ENCODE assay signal across 8 cellular contexts in the genomic region with DNA sequence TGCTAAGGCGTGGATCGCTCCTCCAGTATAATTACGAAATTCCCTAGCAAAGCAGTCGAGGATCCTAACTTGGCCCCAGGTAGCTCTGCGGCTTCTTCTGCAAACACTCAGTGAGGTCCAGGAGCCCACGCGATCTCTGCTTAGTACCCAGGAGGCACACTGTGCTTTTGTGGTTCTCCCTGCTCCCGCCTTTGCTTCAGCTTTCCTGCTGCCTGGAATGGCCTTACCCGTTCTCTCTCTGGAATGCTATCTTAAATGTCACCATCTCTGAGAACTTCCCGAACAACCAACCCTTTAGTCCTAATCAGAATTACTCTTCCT. TPM values are rescaled to one million over a fixed set of nuclear protein-coding genes. Genes with fewer than 3 reads are reported as not detected.
DNase-seq lines count a peak whose midpoint lies in the region; ATAC-seq, FAIRE-seq and TF ChIP-seq lines count a peak whose summit lies in the region.

No MANE protein-coding gene starts in this region.

- ATAC-seq in A549 (peak; percentile 27 to 37), HG03097 (IDR thresholded peaks at IDR 0.05; ENCODE audit: low FRiP score, unreplicated experiment) (no peak), HG02973 (IDR thresholded peaks at IDR 0.05; ENCODE audit: unreplicated experiment) (no peak)
- ATAC-seq in activated naive CD8-positive, alpha-beta T cell treated with anti-CD3 and anti-CD28 coated beads, Interleukin-2, amount 50 U/mL, for 24 hours = no peak

- H3K36me3 ChIP-seq in Loucy (ENCODE audit: insufficient read depth, low read length) (no peaks in the 10 kb centered on the region), iPS-15b (ENCODE audit: control insufficient read depth, insufficient read depth, low read length) (no peaks in the 10 kb centered on the region), small intestine (ENCODE audit: control insufficient read depth in 2 of 2, insufficient read depth in 2 of 2, low read length in 2 of 2) (peaks cover 0 to 2% of the 10 kb centered on the region in 2 donors)

- no peaks in the 10 kb centered on the region for H3K27me3 Mint-ChIP-seq in activated naive CD8-positive, alpha-beta T cell treated with anti-CD3 and anti-CD28 coated beads, Interleukin-2, amount 50 U/mL, for 24 hours

- no peaks in the 10 kb centered on the region for H3K9me3 Mint-ChIP-seq in activated naive CD8-positive, alpha-beta T cell treated with anti-CD3 and anti-CD28 coated beads, Interleukin-2, amount 50 U/mL, for 24 hours

- peak overlapping the region; percentile 79 for H2AFZ ChIP-seq in Loucy (ENCODE audit: low read length)

- peak overlapping the region; percentile 99 for H3K4me3 Mint-ChIP-seq in activated naive CD8-positive, alpha-beta T cell treated with anti-CD3 and anti-CD28 coated beads, Interleukin-2, amount 50 U/mL, for 24 hours

- TF ChIP-seq EP300 in A549 (IDR thresholded peaks at IDR 0.05) = no peak

- peak overlapping the region; percentile 81 for H3K9ac ChIP-seq in Loucy (ENCODE audit: low read depth, low read length, poor library complexity, severe bottlenecking)
- peak overlapping the region; percentile 56 for H3K9ac ChIP-seq in iPS-15b (ENCODE audit: low read depth, low read length)

- no peak for FAIRE-seq in A549 (lab: Jason Lieb, UNC)
- no peak for FAIRE-seq in small intestine (lab: Jason Lieb, UNC)

- peaks cover 4% of the 10 kb centered on the region for H3K36me3 Mint-ChIP-seq in activated naive CD8-positive, alpha-beta T cell treated with anti-CD3 and anti-CD28 coated beads, Interleukin-2, amount 50 U/mL, for 24 hours (ENCODE audit: low read depth)

- CTCF ChIA-PET in A549 (lab: Yijun Ruan, JAX) = no interaction called here

- H3K79me2 ChIP-seq in Loucy (ENCODE audit: insufficient read depth, low read length) = peaks cover 54% of the 10 kb centered on the region

- TF ChIP-seq RAD21 in A549 (conservative IDR thresholded peaks at IDR 0.05 in 1 of 2, IDR thresholded peaks at IDR 0.05 in 1 of 2) = no peak

- H3K4me1 ChIP-seq in A549 = peaks cover 22% of the 10 kb centered on the region; the same call in 2 of the 3 replicates
- H3K4me1 ChIP-seq in Loucy (ENCODE audit: insufficient read depth, low read length, poor library complexity, severe bottlenecking) = peaks cover 34% of the 10 kb centered on the region
- peaks cover 2% of the 10 kb centered on the region for H3K4me1 ChIP-seq in iPS-15b (ENCODE audit: control insufficient read depth, insufficient read depth, low read length)
- H3K4me1 ChIP-seq in small intestine (ENCODE audit: control insufficient read depth in 2 of 2, insufficient read depth in 1 of 2, low read depth in 1 of 2, low read length in 1 of 2) = peaks cover 0 to 4% of the 10 kb centered on the region in 2 donors

- no peaks in the 10 kb centered on the region for H3K27me3 ChIP-seq in Loucy (ENCODE audit: insufficient read depth, low read length, poor library complexity, severe bottlenecking)
- H3K27me3 ChIP-seq in iPS-15b (ENCODE audit: control insufficient read depth, insufficient read depth, low read length) = no peaks in the 10 kb centered on the region
- no peaks in the 10 kb centered on the region for H3K27me3 ChIP-seq in small intestine (ENCODE audit: control insufficient read depth in 2 of 2, insufficient read depth in 2 of 2, low read length in 2 of 2)

- H3K4me1 Mint-ChIP-seq in activated naive CD8-positive, alpha-beta T cell treated with anti-CD3 and anti-CD28 coated beads, Interleukin-2, amount 50 U/mL, for 24 hours = peaks cover 31% of the 10 kb centered on the region

- peak overlapping the region; percentile 89 for H3K27ac Mint-ChIP-seq in activated naive CD8-positive, alpha-beta T cell treated with anti-CD3 and anti-CD28 coated beads, Interleukin-2, amount 50 U/mL, for 24 hours

- peak overlapping the region; percentile 97 for H3K4me3 ChIP-seq in A549
- H3K4me3 ChIP-seq in Loucy (ENCODE audit: low read length, poor library complexity, severe bottlenecking) = peak overlapping the region; percentile 91
- peak overlapping the region; percentile 100 for H3K4me3 ChIP-seq in iPS-15b (ENCODE audit: low read depth, low read length)
- H3K4me3 ChIP-seq in small intestine (ENCODE audit: low read depth in 1 of 2, low read length in 2 of 2) = peak overlapping the region; percentile 69 to 71

- H3K9me3 ChIP-seq in A549 (no peaks in the 10 kb centered on the region), Loucy (ENCODE audit: insufficient read depth, low read depth, low read length) (no peaks in the 10 kb centered on the region), iPS-15b (ENCODE audit: control insufficient read depth, insufficient read depth, low read length) (no peaks in the 10 kb centered on the region), small intestine (ENCODE audit: control insufficient read depth, low read depth) (no peaks in the 10 kb centered on the region)

- no peak for TF ChIP-seq POLR2A in A549 (IDR thresholded peaks at IDR 0.05; ENCODE audit: low read length)

- under 1% methylated on average over 10 of the region's 10 CpGs for WGBS in A549 (ENCODE audit: missing lambda C conversion rate)
- WGBS in small intestine, 3 donors = 2 to 6% (median 3%) methylated on average over 10 of the region's 10 CpGs

- H3K27ac ChIP-seq in A549 = peak overlapping the region; percentile 92
- H3K27ac ChIP-seq in small intestine (ENCODE audit: low read depth in 1 of 2, low read length in 1 of 2) = peak overlapping the region; percentile 63 to 88

- peaks cover 32% of the 10 kb centered on the region for H4K20me1 ChIP-seq in Loucy (ENCODE audit: insufficient read depth, low read length, poor library complexity, severe bottlenecking)

- no peak for TF ChIP-seq CTCF in A549 (IDR thresholded peaks at IDR 0.05)
- no peak for TF ChIP-seq CTCF in GM13976 (IDR thresholded peaks at IDR 0.05; ENCODE audit: borderline replicate concordance, control extremely low read depth, extremely low read depth, insufficient read depth, missing control alignments)
- no peak for TF ChIP-seq CTCF in Loucy (conservative IDR thresholded peaks at IDR 0.05; ENCODE audit: low read length)

- DNase-seq in A549 (ENCODE audit: low read depth in 1 of 2, low spot score in 1 of 2) = no peak
- DNase-seq in GM13976 (ENCODE audit: low spot score) = peak; percentile 30
- peak; percentile 23 for DNase-seq in activated naive CD8-positive, alpha-beta T cell treated with anti-CD3 and anti-CD28 coated beads, Interleukin-2, amount 50 U/mL, for 24 hours
- no peak for DNase-seq in small intestine

- in situ Hi-C loops in GM13976 (cut with MboI; ENCODE audit: low sequenced_read_pairs, unreplicated experiment) = no loop called here

- H3K9me2 ChIP-seq in Loucy (replicated peaks; ENCODE audit: low read depth, low read length) = no peaks in the 10 kb centered on the region

- peak overlapping the region; percentile 72 for H3K4me2 ChIP-seq in A549
- peak overlapping the region; percentile 94 for H3K4me2 ChIP-seq in Loucy (ENCODE audit: low read depth, low read length, poor library complexity, severe bottlenecking)

- H3F3A ChIP-seq in Loucy (ENCODE audit: low read depth) = no peaks in the 10 kb centered on the region

- POLR2A ChIA-PET in A549 (lab: Yijun Ruan, JAX) = interaction anchor here (0.7 to 1.1 kb wide), 2 partner anchors 10 to 19 kb away, joined by 3 read pairs; no protein-coding TSS in a partner anchor

TF ChIP-seq in A549, 52 proteins besides CTCF, POLR2A, EP300 and RAD21:
- TF ChIP-seq ZNF302 (CRISPR knock-in tag; IDR thresholded peaks at IDR 0.05) = no peak
- TF ChIP-seq CEBPB (IDR thresholded peaks at IDR 0.05) = peak; percentile 30 to 40; a peak in 2 of 4 replicates

RNA-seq across cellular contexts. Expression of gene INVS, which starts 0.6 kb away (rescaled TPM):
- polyA plus RNA-seq in A549 (2011; rRNA removed) (30.6 and 38.1 TPM in 2 replicates), A549 (2017; fragmentation: RNase III; extraction: RNeasy Plus Mini Kit Qiagen cat#74134 plus additional on column Dnase treatment) (11.6 to 12.7 TPM (median 11.9 TPM) in 3 replicates), small intestine (1 to 10 TPM; 2.7 to 7.4 (median 5.4) TPM)
- 8.5 and 9.5 TPM in 2 replicates for polyA plus RNA-seq in A549 (2012; cell fraction: cytosol; rRNA removed)
- polyA plus RNA-seq in A549 (2012; cell fraction: nucleus; rRNA removed) = 7.9 and 9.7 TPM in 2 replicates
- 37.4 and 43.9 TPM in 2 replicates for polyA minus RNA-seq in A549 (2011; rRNA and poly(A)+ RNA removed)

RNA-seq across cellular contexts. Expression of gene ERP44, which starts 0.9 kb away (rescaled TPM):
- polyA plus RNA-seq in A549 (2011; rRNA removed) = 17.3 and 19.4 TPM in 2 replicates
- 4.1 and 4.2 TPM in 2 replicates for polyA plus RNA-seq in A549 (2012; cell fraction: cytosol; rRNA removed)
- 3.1 and 3.4 TPM in 2 replicates for polyA plus RNA-seq in A549 (2012; cell fraction: nucleus; rRNA removed)
- polyA plus RNA-seq in A549 (2017; fragmentation: RNase III; extraction: RNeasy Plus Mini Kit Qiagen cat#74134 plus additional on column Dnase treatment) = 12.4 to 14.3 TPM (median 13.7 TPM) in 3 replicates
- 3.4 and 3.8 TPM in 2 replicates for polyA minus RNA-seq in A549 (2011; rRNA and poly(A)+ RNA removed)
- polyA plus RNA-seq in small intestine = 10 to 100 TPM; 11.9 to 26.1 (median 16.1) TPM

Comparison
In these comparisons a context has a peak if more than half of its experiments do, and no peak if none do; other contexts are left out.
1. ATAC-seq: peak in A549 (2 of 2); none in activated naive CD8-positive, alpha-beta T cell treated with anti-CD3 and anti-CD28 coated beads, Interleukin-2, amount 50 U/mL, for 24 hours (single experiment), HG03097 (single experiment) and HG02973 (single experiment).
2. DNase-seq: peak in GM13976 (single experiment) and activated naive CD8-positive, alpha-beta T cell treated with anti-CD3 and anti-CD28 coated beads, Interleukin-2, amount 50 U/mL, for 24 hours (single experiment); none in A549 (0 of 2) and small intestine (single experiment).
3. Peak in every context shown above with its lines, with median percentiles within 50 percentile points of each other: H3K4me3 ChIP-seq.